27 cellular contexts compared by ENCODE assay signal in the genomic region with DNA sequence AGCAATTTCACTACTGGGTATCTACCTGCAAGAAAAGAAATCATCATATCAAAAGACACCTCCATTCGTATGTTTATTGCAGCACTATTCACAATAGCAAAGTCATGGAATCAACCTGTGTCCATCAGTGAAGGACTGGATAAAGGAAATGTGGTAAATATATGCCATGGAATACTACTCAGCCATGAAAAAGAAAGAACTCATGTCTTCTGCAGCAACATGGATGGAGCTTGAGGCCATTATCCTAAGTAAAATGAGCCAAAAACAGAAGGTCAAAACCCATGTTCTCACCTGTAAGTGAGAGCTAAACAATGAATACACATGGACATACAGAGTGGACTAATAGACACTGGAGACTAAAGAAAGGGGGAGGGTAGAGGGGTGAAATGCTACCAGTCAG.
"Had no signal": no experiment of that assay in that cellular context is flagged by ENCODE, and none has a peak within 500 bp of the region (broad histone marks: within the 10 kb centered on the region; RNA-seq: fewer than 3 reads in every experiment).

No MANE protein-coding gene starts in this region.

- H3K4me3 ChIP-seq: stomach, suprapubic skin, testis, thoracic aorta, thyroid gland, tibial artery, tibial nerve, transverse colon, upper lobe of left lung, upper lobe of right lung, uterus, vagina had no signal

- ATAC-seq: stimulated activated effector memory CD8-positive, alpha-beta T cell treated with anti-CD3 and anti-CD28 coated beads, Interleukin-12 subunit alpha, Interleukin-12 subunit beta, amount 100 ng/mL, for 72 hours; stimulated activated memory B cell treated with anti-CD40 and anti-IgM and Interleukin-4, amounts not matched to agents 10 μg/mL and 1 μg/mL and 100 μg/mL, for 72 hours; stimulated activated naive B cell treated with anti-CD40 and anti-IgM and Interleukin-4, amounts not matched to agents 10 μg/mL and 1 μg/mL and 100 μg/mL, for 72 hours; stimulated activated naive CD8-positive, alpha-beta T cell treated with anti-CD3 and anti-CD28 coated beads, Interleukin-15, amount 100 ng/mL, for 72 hours; stimulated activated naive CD8-positive, alpha-beta T cell treated with anti-CD3 and anti-CD28 coated beads, Interleukin-15, Interleukin-2, amounts not matched to agents 100 U/mL and 50 U/mL, for 24 hours; upper lobe of right lung had no signal

- H3K27ac ChIP-seq: stomach, suprapubic skin, testis, thoracic aorta, thyroid gland, tibial artery, tibial nerve, transverse colon, upper lobe of left lung, upper lobe of right lung, uterus, vagina had no signal

- FAIRE-seq: urothelium cell line had no signal

- H3K36me3 ChIP-seq: stomach, suprapubic skin, thoracic aorta, thyroid gland, tibial artery, tibial nerve, transverse colon, upper lobe of left lung, upper lobe of right lung, uterus, vagina had no signal

- DNase-seq: stimulated activated CD4-positive, alpha-beta T cell treated with anti-CD3 and anti-CD28 coated beads, Interleukin-2, amount 100 ng/mL, for 48 hours; stimulated activated CD4-positive, alpha-beta T cell treated with anti-CD3 and anti-CD28 coated beads, Interleukin-4, amount 100 ng/mL, for 1 hour; stimulated activated CD4-positive, alpha-beta T cell treated with anti-CD3 and anti-CD28 coated beads, Interleukin-4, amount 100 ng/mL, for 24 hours; stimulated activated CD4-positive, alpha-beta T cell treated with anti-CD3 and anti-CD28 coated beads, Interleukin-4, amount 100 ng/mL, for 4 hours; stimulated activated CD8-positive, alpha-beta memory T cell treated with anti-CD3 and anti-CD28 coated beads, Interleukin-4, amount 100 ng/mL, for 48 hours; stimulated activated naive B cell treated with anti-CD40 and anti-IgM and Interleukin-4, amounts not matched to agents 10 μg/mL and 1 μg/mL and 100 μg/mL, for 72 hours; stimulated activated naive CD4-positive, alpha-beta T cell; stimulated activated naive CD4-positive, alpha-beta T cell treated with Interleukin-2 at 50 U/mL for 16 hours; stimulated activated naive CD8-positive, alpha-beta T cell treated with anti-CD3 and anti-CD28 coated beads, Interleukin-15, amount 100 ng/mL, for 72 hours; stimulated activated naive CD8-positive, alpha-beta T cell treated with anti-CD3 and anti-CD28 coated beads, Interleukin-15, Interleukin-2, amounts not matched to agents 100 U/mL and 50 U/mL, for 24 hours; stomach; substantia nigra; testis; thyroid gland; tibial artery; transverse colon; trophoblast cell; upper lobe of left lung; upper lobe of right lung; uterus had no signal

- H3K9me3 ChIP-seq: stomach, suprapubic skin, testis, thoracic aorta, thyroid gland, tibial artery, tibial nerve, transverse colon, upper lobe of left lung, upper lobe of right lung, uterus, vagina had no signal

- H3K27me3 ChIP-seq: stomach, suprapubic skin, testis, thyroid gland, tibial nerve, transverse colon, upper lobe of left lung, upper lobe of right lung, uterus, vagina had no signal

- H3K4me1 ChIP-seq: stomach, suprapubic skin, testis, thyroid gland, tibial artery, tibial nerve, transverse colon, upper lobe of left lung, upper lobe of right lung, uterus, vagina had no signal
